Comparison of ENCODE assay signal across 8 cellular contexts in genomic region chr10:48309711-48310226, GRCh38. TPM values are rescaled to one million over a fixed set of nuclear protein-coding genes. Genes with fewer than 3 reads are reported as not detected.
DNase-seq lines count a peak whose midpoint lies in the region; ATAC-seq and TF ChIP-seq lines count a peak whose summit lies in the region.

No MANE protein-coding gene starts in this region.

- peaks cover 13% of the 10 kb centered on the region for H3K4me1 ChIP-seq in ovary (ENCODE audit: insufficient read depth)

- peak; percentile 33 for DNase-seq in AG20443 (ENCODE audit: low spot score)
- DNase-seq in RPMI8226, result peak; percentile 14
- DNase-seq in glomerular visceral epithelial cell (ENCODE audit: extremely low spot score), result peak; percentile 70
- DNase-seq in ovary, result no peak
- no peak for DNase-seq in NCI-H128 (lab: John Stamatoyannopoulos, UW; ENCODE audit: unreplicated experiment)

- no peaks in the 10 kb centered on the region for H3K36me3 ChIP-seq in ovary

- no peaks in the 10 kb centered on the region for H3K9me3 ChIP-seq in ovary

- TF ChIP-seq EP300 in ovary (IDR thresholded peaks at IDR 0.05), result no peak

- no peaks in the 10 kb centered on the region for H3K27me3 ChIP-seq in ovary

- 60 to 68% (median 67%) methylated on average over 2 of the region's 2 CpGs for WGBS in ovary, 3 donors

- no peak for ATAC-seq in GM21423 (IDR thresholded peaks at IDR 0.05; ENCODE audit: unreplicated experiment)
- ATAC-seq in GM18870 (IDR thresholded peaks at IDR 0.05; ENCODE audit: unreplicated experiment), result no peak

- H3K4me3 ChIP-seq in ovary, result no peak overlapping the region

- no peak for TF ChIP-seq POLR2A in ovary (IDR thresholded peaks at IDR 0.05)

- H3K27ac ChIP-seq in ovary, result no peak overlapping the region

- TF ChIP-seq CTCF in GM12873 (IDR thresholded peaks at IDR 0.05; ENCODE audit: insufficient read depth, low read depth, low read length, missing control alignments) (peak; percentile 45), ovary (IDR thresholded peaks at IDR 0.05) (no peak)

- intact Hi-C loops in ovary (cut with DNase I), result loop anchor here in 1 of 4 donors (10.0 kb wide), 1 partner anchor 1225 kb away; the partner anchor contains the start of gene ERCC6

RNA-seq across cellular contexts. Expression of gene MAPK8, which starts 3.3 kb away (rescaled TPM):
- 100 to 1,000 TPM in 1 of 7 donors, 10 to 100 TPM in 6; 51.2 to 110 (median 68.6) TPM for total RNA-seq in ovary
- 10 to 100 TPM; 21.9 to 94.7 TPM for polyA plus RNA-seq in ovary

RNA-seq across cellular contexts. Expression of gene FRMPD2, which starts 35.3 kb away (rescaled TPM):
- 10 to 100 TPM in 1 of 7 donors, under 1 TPM in 4, not detected in 2; 0.15 to 11.8 (median 0.69) TPM for total RNA-seq in ovary
- under 1 TPM in 1 of 2 donors, not detected in 1; 0.70 TPM for polyA plus RNA-seq in ovary

Comparison
In these comparisons a context has a peak if more than half of its experiments do, and no peak if none do; other contexts are left out.
1. DNase-seq: peak in AG20443 (single experiment), RPMI8226 (single experiment) and glomerular visceral epithelial cell (single experiment); none in ovary (0 of 5) and NCI-H128 (single experiment).